8 cellular contexts compared by ENCODE assay signal in the genomic region with DNA sequence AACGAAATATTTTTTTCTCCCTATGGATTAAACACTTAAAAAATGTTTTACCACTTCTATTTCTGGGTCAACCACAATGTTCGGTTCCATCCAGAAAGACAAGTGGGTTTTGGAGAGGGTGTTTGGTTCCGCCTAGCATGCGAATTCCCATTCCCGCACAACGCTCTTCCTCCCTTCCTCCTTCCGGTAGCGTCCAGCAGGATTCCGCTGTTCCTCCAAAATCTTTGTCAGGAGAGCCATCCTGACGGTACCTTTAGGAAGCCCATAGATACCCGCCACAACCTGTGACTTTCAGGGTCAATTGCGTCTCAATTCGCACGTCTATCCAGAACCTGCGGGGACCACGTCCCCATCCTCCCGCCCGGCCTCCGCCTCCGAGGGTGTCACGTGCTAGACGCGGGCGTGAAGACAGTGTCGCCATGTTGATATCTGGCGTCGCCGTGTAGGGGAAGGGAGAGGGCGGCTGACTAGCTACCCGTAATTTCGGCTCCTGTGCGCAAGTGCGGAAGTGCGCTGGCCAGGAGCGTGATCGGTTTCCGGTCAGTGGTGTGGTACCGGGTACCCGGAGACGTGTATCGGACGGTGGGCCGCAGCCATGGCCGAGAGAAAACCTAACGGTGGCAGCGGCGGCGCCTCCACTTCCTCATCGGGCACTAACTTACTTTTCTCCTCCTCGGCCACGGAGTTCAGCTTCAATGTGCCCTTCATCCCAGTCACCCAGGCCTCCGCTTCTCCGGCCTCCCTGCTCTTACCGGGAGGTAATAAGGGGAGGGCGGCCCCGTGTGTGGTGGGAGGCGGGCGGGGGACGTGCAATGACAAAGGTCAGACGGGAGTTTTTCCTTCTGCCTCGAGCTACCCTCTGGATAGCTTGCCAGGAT. TPM values are rescaled to one million over a fixed set of nuclear protein-coding genes. Genes with fewer than 3 reads are reported as not detected.
A peak's percentile ranks its signal among the peaks of the same experiment; 100 is the strongest.
DNase-seq lines count a peak whose midpoint lies in the region; ATAC-seq and TF ChIP-seq lines count a peak whose summit lies in the region.

A gene (plus strand): TSS at position 543 of the 878 bp plus-strand sequence. CDS start 53 bp downstream, at position 596.

- POLR2A ChIA-PET in SK-N-SH (lab: Yijun Ruan, JAX): interaction anchor here (1.0 to 2.6 kb wide), 3 partner anchors 20 to 295 kb away, joined by 3 to 18 read pairs (median 4); a partner anchor contains a TSS

- no peak for TF ChIP-seq RAD21 in SK-N-SH (IDR thresholded peaks at IDR 0.05; ENCODE audit: low read length)

- peaks cover 5% of the 10 kb centered on the region for H3F3A ChIP-seq in SK-N-SH (replicated peaks; ENCODE audit: insufficient read depth)

- H3K27me3 ChIP-seq in SK-N-SH (ENCODE audit: insufficient read depth) (no peaks in the 10 kb centered on the region), gastroesophageal sphincter (no peaks in the 10 kb centered on the region)

- peaks cover 0 to 5% of the 10 kb centered on the region in 2 experiments for H3K36me3 ChIP-seq in SK-N-SH (replicated peaks in 1 of 2; ENCODE audit: control insufficient read depth in 1 of 2, insufficient read depth in 2 of 2, low read length in 1 of 2)
- peaks cover 0 to 8% of the 10 kb centered on the region in 2 donors for H3K36me3 ChIP-seq in gastroesophageal sphincter

- no peaks in the 10 kb centered on the region for H3K9me3 ChIP-seq in SK-N-SH
- no peaks in the 10 kb centered on the region for H3K9me3 ChIP-seq in gastroesophageal sphincter

- DNase-seq in GM04504 (ENCODE audit: low read depth) (peak; percentile 92), NCI-H1048 (lab: John Stamatoyannopoulos, UW) (peak; percentile 66), SK-N-SH (peak; percentile 91), non-pigmented ciliary epithelial cell (ENCODE audit: low read depth) (peak; percentile 83), superior temporal gyrus (ENCODE audit: extremely low spot score) (peak; percentile 99)
- DNase-seq in activated naive CD4-positive, alpha-beta T cell treated with anti-CD3 and anti-CD28 coated beads, Interleukin-2, amount 50 U/mL, for 16 hours: peak; percentile 92

- peak within 1 kb of the TSS; percentile 96 for H3K9ac ChIP-seq in SK-N-SH

- peak; percentile 80 to 86 for TF ChIP-seq POLR2A in gastroesophageal sphincter (IDR thresholded peaks at IDR 0.05)

- H3K27ac ChIP-seq in SK-N-SH (ENCODE audit: low read depth in 2 of 2, low read length in 1 of 2): peak within 1 kb of the TSS; percentile 83 to 87
- peak within 1 kb of the TSS; percentile 90 to 95 (median 92) for H3K27ac ChIP-seq in gastroesophageal sphincter

- H3K4me1 ChIP-seq in SK-N-SH (ENCODE audit: control insufficient read depth in 1 of 2, insufficient read depth in 2 of 2, low read depth in 1 of 2, low read length in 1 of 2): peaks cover 0 to 24% of the 10 kb centered on the region in 2 experiments; a peak in 3 of 4 replicates
- H3K4me1 ChIP-seq in gastroesophageal sphincter: peaks cover 18 to 52% (median 24%) of the 10 kb centered on the region in 3 donors

- peak within 1 kb of the TSS; percentile 90 for H3K4me2 ChIP-seq in SK-N-SH

- peak within 1 kb of the TSS; percentile 100 for H2AFZ ChIP-seq in SK-N-SH (ENCODE audit: low read depth)

- H3K9me2 ChIP-seq in SK-N-SH: no peaks in the 10 kb centered on the region

- TF ChIP-seq CTCF in SK-N-SH (IDR thresholded peaks at IDR 0.05) (no peak), gastroesophageal sphincter (IDR thresholded peaks at IDR 0.05) (peak in 2 of 4 experiments; percentile 29 to 40)

- CTCF ChIA-PET in SK-N-SH (lab: Yijun Ruan, JAX): interaction anchor here (1.0 to 5.9 kb wide), 2 partner anchors 14 to 20 kb away, joined by 4 to 23 read pairs; a partner anchor contains a TSS

- H3K4me3 ChIP-seq in SK-N-SH (ENCODE audit: low read depth in 2 of 2, low read length in 1 of 2): peak within 1 kb of the TSS; percentile 95 to 99
- H3K4me3 ChIP-seq in gastroesophageal sphincter: peak within 1 kb of the TSS; percentile 91 to 97

- H3K79me2 ChIP-seq in SK-N-SH (ENCODE audit: insufficient read depth): peaks cover 61% of the 10 kb centered on the region

- TF ChIP-seq EP300 in SK-N-SH (IDR thresholded peaks at IDR 0.05; ENCODE audit: borderline replicate concordance in 1 of 2, low read depth in 1 of 2, low read length in 1 of 2) (peak in 1 of 2 experiments; percentile 10; a peak in 1 of 4 replicates), gastroesophageal sphincter (IDR thresholded peaks at IDR 0.05) (no peak)

- peak; percentile 98 for ATAC-seq in HG02571 (IDR thresholded peaks at IDR 0.05; ENCODE audit: unreplicated experiment)
- ATAC-seq in gastroesophageal sphincter: peak; percentile 99

- WGBS in SK-N-SH (ENCODE audit: low lambda C conversion rate): 1% methylated on average over 37 of the region's 61 CpGs
- 1 to 3% methylated on average over 11 of the region's 61 CpGs for WGBS in gastroesophageal sphincter (ENCODE audit: low coverage in 1 of 2), 2 donors

- H4K20me1 ChIP-seq in SK-N-SH (ENCODE audit: insufficient read depth): peaks cover 38% of the 10 kb centered on the region

TF ChIP-seq in SK-N-SH, 30 proteins besides CTCF, POLR2A, EP300 and RAD21 (continues in another document):
- TF ChIP-seq, protein P1, sequence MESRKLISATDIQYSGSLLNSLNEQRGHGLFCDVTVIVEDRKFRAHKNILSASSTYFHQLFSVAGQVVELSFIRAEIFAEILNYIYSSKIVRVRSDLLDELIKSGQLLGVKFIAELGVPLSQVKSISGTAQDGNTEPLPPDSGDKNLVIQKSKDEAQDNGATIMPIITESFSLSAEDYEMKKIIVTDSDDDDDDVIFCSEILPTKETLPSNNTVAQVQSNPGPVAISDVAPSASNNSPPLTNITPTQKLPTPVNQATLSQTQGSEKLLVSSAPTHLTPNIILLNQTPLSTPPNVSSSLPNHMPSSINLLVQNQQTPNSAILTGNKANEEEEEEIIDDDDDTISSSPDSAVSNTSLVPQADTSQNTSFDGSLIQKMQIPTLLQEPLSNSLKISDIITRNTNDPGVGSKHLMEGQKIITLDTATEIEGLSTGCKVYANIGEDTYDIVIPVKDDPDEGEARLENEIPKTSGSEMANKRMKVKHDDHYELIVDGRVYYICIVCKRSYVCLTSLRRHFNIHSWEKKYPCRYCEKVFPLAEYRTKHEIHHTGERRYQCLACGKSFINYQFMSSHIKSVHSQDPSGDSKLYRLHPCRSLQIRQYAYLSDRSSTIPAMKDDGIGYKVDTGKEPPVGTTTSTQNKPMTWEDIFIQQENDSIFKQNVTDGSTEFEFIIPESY (IDR thresholded peaks at IDR 0.05; ENCODE audit: borderline replicate concordance, low read depth): peak; percentile 63; the same call in 1 of the 2 replicates
- TF ChIP-seq FOXM1 (IDR thresholded peaks at IDR 0.05; ENCODE audit: low read depth) (no peak), TEAD4 (IDR thresholded peaks at IDR 0.05; ENCODE audit: borderline replicate concordance, insufficient read depth) (no peak), ELF1 (IDR thresholded peaks at IDR 0.05) (peak; percentile 70), NRF1 (IDR thresholded peaks at IDR 0.05; ENCODE audit: low read depth, low read length) (peak; percentile 90), YY1 (IDR thresholded peaks at IDR 0.05; ENCODE audit: low read depth) (peak; percentile 99), RXRA (IDR thresholded peaks at IDR 0.05; ENCODE audit: borderline replicate concordance, low read depth) (no peak), NFIC (IDR thresholded peaks at IDR 0.05; ENCODE audit: borderline replicate concordance) (no peak), MXI1 (IDR thresholded peaks at IDR 0.05; ENCODE audit: low read depth, low read length) (peak; percentile 91), SMC3 (IDR thresholded peaks at IDR 0.05; ENCODE audit: low read depth, low read length) (no peak), GATA2 (CRISPR knock-in tag; IDR thresholded peaks at IDR 0.05) (no peak), RCOR1 (IDR thresholded peaks at IDR 0.05; ENCODE audit: low read length) (peak; percentile 59), POLR2AphosphoS5 (IDR thresholded peaks at IDR 0.05; ENCODE audit: low read depth, low read length) (peak; percentile 94)
- TF ChIP-seq, protein P2, sequence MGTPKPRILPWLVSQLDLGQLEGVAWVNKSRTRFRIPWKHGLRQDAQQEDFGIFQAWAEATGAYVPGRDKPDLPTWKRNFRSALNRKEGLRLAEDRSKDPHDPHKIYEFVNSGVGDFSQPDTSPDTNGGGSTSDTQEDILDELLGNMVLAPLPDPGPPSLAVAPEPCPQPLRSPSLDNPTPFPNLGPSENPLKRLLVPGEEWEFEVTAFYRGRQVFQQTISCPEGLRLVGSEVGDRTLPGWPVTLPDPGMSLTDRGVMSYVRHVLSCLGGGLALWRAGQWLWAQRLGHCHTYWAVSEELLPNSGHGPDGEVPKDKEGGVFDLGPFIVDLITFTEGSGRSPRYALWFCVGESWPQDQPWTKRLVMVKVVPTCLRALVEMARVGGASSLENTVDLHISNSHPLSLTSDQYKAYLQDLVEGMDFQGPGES (IDR thresholded peaks at IDR 0.05; ENCODE audit: low read depth, low read length): no peak; the same call in 1 of the 2 replicates
- TF ChIP-seq, protein P3, sequence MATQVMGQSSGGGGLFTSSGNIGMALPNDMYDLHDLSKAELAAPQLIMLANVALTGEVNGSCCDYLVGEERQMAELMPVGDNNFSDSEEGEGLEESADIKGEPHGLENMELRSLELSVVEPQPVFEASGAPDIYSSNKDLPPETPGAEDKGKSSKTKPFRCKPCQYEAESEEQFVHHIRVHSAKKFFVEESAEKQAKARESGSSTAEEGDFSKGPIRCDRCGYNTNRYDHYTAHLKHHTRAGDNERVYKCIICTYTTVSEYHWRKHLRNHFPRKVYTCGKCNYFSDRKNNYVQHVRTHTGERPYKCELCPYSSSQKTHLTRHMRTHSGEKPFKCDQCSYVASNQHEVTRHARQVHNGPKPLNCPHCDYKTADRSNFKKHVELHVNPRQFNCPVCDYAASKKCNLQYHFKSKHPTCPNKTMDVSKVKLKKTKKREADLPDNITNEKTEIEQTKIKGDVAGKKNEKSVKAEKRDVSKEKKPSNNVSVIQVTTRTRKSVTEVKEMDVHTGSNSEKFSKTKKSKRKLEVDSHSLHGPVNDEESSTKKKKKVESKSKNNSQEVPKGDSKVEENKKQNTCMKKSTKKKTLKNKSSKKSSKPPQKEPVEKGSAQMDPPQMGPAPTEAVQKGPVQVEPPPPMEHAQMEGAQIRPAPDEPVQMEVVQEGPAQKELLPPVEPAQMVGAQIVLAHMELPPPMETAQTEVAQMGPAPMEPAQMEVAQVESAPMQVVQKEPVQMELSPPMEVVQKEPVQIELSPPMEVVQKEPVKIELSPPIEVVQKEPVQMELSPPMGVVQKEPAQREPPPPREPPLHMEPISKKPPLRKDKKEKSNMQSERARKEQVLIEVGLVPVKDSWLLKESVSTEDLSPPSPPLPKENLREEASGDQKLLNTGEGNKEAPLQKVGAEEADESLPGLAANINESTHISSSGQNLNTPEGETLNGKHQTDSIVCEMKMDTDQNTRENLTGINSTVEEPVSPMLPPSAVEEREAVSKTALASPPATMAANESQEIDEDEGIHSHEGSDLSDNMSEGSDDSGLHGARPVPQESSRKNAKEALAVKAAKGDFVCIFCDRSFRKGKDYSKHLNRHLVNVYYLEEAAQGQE (IDR thresholded peaks at IDR 0.05; ENCODE audit: low read depth, low read length): no peak

RNA-seq across cellular contexts. Expression of the gene that starts here (rescaled TPM):
- polyA plus RNA-seq in SK-N-SH (2012; rRNA removed): 23.8 and 32.2 TPM in 2 replicates
- polyA plus RNA-seq in SK-N-SH (2012; cell fraction: cytosol; rRNA removed): 20.6 and 24.3 TPM in 2 replicates
- 12.4 and 39.1 TPM in 2 replicates for polyA plus RNA-seq in SK-N-SH (2012; cell fraction: nucleus; rRNA removed)
- 10 to 100 TPM; 15.4 to 51.3 (median 31.1) TPM for total RNA-seq in gastroesophageal sphincter

Comparison
In these comparisons a context has a peak if more than half of its experiments do, and no peak if none do; other contexts are left out.
1. Peak in every context shown above with its lines: DNase-seq, ATAC-seq, H3K4me3 ChIP-seq and H3K27ac ChIP-seq.